ENCODE assay signal across 1 cellular context in the genomic region with DNA sequence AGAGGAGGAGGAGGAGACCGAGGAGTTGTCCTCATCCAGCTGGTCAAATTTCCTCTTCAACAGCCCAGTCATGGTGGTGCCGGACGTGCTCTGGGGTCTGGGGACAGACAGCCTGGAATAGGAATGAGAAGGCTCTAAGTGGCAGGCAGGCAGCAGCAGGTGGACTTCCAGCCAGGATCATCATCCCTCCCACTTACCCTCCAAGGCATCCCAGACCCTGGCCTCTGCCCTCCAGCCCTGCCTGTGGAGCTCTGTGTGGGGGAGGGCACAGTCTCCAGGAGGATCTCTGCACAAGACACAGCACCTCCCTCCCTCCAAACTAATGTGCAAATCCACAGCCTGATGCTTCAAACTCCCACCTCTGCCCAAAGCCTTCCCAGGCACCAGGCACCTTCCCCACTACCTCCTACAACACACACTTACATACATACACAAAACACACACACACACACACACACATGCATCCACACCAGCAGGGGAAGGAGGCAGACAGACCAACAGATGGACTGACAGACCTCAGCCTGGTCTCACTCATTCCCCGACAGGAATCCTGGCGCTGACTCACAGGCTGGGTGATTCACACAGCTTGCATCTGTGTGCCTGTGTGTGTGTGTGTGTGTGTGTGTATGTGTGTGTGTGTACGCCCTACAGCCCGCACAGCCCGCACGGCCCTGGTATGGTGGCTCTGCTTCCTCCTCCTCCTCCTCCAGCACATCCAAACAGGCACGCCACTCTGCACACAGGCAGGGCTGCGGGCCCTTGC.
TF ChIP-seq lines count a peak whose summit lies in the region.

No MANE protein-coding gene starts in this region.

TF ChIP-seq in K562, 482 proteins besides CTCF, POLR2A, EP300 and RAD21 (continued from another document and continues in another):
- TF ChIP-seq KDM4B (IDR thresholded peaks at IDR 0.05; ENCODE audit: borderline replicate concordance in 2 of 2, low read depth in 1 of 2) (0 out of 4 replicates have a peak, but pooled peaks of 1 of the 2 experiments have one; percentile 29), CBFA2T2 (conservative IDR thresholded peaks at IDR 0.05) (peak; percentile 32; the same call in 1 of the 2 replicates), DPF2 (IDR thresholded peaks at IDR 0.05) (peak; percentile 80), ZNF766 (CRISPR knock-in tag; conservative IDR thresholded peaks at IDR 0.05) (peak; percentile 45; the same call in 1 of the 2 replicates), GABPB1 (CRISPR knock-in tag; IDR thresholded peaks at IDR 0.05) (0 out of 2 replicates have a peak, but pooled peaks have one; percentile 42), JUND (IDR thresholded peaks at IDR 0.05; ENCODE audit: borderline replicate concordance, low read depth, low read length) (peak; percentile 95), JUND (tag; IDR thresholded peaks at IDR 0.05; ENCODE audit: borderline replicate concordance, low read depth, low read length) (peak; percentile 92; the same call in 2 of the 3 replicates), NCOR1 (IDR thresholded peaks at IDR 0.05) (peak; percentile 62), KDM1A (IDR thresholded peaks at IDR 0.05) (peak; percentile 16 to 54; a peak in 2 of 4 replicates), ERF (CRISPR knock-in tag; IDR thresholded peaks at IDR 0.05) (0 out of 2 replicates have a peak, but pooled peaks have one; percentile 28), KHSRP (IDR thresholded peaks at IDR 0.05) (no peak), CHD1 (IDR thresholded peaks at IDR 0.05; ENCODE audit: low read length) (no peak), CREM (IDR thresholded peaks at IDR 0.05; ENCODE audit: low read depth) (peak; percentile 76)
- TF ChIP-seq, protein P1, sequence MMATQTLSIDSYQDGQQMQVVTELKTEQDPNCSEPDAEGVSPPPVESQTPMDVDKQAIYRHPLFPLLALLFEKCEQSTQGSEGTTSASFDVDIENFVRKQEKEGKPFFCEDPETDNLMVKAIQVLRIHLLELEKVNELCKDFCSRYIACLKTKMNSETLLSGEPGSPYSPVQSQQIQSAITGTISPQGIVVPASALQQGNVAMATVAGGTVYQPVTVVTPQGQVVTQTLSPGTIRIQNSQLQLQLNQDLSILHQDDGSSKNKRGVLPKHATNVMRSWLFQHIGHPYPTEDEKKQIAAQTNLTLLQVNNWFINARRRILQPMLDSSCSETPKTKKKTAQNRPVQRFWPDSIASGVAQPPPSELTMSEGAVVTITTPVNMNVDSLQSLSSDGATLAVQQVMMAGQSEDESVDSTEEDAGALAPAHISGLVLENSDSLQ (IDR thresholded peaks at IDR 0.05) = peak; percentile 32; the same call in 1 of the 2 replicates
- TF ChIP-seq, protein P2, sequence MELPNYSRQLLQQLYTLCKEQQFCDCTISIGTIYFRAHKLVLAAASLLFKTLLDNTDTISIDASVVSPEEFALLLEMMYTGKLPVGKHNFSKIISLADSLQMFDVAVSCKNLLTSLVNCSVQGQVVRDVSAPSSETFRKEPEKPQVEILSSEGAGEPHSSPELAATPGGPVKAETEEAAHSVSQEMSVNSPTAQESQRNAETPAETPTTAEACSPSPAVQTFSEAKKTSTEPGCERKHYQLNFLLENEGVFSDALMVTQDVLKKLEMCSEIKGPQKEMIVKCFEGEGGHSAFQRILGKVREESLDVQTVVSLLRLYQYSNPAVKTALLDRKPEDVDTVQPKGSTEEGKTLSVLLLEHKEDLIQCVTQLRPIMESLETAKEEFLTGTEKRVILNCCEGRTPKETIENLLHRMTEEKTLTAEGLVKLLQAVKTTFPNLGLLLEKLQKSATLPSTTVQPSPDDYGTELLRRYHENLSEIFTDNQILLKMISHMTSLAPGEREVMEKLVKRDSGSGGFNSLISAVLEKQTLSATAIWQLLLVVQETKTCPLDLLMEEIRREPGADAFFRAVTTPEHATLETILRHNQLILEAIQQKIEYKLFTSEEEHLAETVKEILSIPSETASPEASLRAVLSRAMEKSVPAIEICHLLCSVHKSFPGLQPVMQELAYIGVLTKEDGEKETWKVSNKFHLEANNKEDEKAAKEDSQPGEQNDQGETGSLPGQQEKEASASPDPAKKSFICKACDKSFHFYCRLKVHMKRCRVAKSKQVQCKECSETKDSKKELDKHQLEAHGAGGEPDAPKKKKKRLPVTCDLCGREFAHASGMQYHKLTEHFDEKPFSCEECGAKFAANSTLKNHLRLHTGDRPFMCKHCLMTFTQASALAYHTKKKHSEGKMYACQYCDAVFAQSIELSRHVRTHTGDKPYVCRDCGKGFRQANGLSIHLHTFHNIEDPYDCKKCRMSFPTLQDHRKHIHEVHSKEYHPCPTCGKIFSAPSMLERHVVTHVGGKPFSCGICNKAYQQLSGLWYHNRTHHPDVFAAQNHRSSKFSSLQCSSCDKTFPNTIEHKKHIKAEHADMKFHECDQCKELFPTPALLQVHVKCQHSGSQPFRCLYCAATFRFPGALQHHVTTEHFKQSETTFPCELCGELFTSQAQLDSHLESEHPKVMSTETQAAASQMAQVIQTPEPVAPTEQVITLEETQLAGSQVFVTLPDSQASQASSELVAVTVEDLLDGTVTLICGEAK (IDR thresholded peaks at IDR 0.05) = no peak
- TF ChIP-seq, protein P2 (CRISPR knock-in tag; IDR thresholded peaks at IDR 0.05) = no peak
- TF ChIP-seq, protein P3, sequence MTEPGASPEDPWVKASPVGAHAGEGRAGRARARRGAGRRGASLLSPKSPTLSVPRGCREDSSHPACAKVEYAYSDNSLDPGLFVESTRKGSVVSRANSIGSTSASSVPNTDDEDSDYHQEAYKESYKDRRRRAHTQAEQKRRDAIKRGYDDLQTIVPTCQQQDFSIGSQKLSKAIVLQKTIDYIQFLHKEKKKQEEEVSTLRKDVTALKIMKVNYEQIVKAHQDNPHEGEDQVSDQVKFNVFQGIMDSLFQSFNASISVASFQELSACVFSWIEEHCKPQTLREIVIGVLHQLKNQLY (CRISPR knock-in tag; conservative IDR thresholded peaks at IDR 0.05) = no peak
- TF ChIP-seq, protein P4, sequence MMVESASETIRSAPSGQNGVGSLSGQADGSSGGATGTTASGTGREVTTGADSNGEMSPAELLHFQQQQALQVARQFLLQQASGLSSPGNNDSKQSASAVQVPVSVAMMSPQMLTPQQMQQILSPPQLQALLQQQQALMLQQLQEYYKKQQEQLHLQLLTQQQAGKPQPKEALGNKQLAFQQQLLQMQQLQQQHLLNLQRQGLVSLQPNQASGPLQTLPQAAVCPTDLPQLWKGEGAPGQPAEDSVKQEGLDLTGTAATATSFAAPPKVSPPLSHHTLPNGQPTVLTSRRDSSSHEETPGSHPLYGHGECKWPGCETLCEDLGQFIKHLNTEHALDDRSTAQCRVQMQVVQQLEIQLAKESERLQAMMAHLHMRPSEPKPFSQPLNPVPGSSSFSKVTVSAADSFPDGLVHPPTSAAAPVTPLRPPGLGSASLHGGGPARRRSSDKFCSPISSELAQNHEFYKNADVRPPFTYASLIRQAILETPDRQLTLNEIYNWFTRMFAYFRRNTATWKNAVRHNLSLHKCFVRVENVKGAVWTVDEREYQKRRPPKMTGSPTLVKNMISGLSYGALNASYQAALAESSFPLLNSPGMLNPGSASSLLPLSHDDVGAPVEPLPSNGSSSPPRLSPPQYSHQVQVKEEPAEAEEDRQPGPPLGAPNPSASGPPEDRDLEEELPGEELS (CRISPR knock-in tag; IDR thresholded peaks at IDR 0.05; ENCODE audit: borderline replicate concordance) = peak; percentile 28; the same call in 1 of the 2 replicates
- TF ChIP-seq, protein P5, sequence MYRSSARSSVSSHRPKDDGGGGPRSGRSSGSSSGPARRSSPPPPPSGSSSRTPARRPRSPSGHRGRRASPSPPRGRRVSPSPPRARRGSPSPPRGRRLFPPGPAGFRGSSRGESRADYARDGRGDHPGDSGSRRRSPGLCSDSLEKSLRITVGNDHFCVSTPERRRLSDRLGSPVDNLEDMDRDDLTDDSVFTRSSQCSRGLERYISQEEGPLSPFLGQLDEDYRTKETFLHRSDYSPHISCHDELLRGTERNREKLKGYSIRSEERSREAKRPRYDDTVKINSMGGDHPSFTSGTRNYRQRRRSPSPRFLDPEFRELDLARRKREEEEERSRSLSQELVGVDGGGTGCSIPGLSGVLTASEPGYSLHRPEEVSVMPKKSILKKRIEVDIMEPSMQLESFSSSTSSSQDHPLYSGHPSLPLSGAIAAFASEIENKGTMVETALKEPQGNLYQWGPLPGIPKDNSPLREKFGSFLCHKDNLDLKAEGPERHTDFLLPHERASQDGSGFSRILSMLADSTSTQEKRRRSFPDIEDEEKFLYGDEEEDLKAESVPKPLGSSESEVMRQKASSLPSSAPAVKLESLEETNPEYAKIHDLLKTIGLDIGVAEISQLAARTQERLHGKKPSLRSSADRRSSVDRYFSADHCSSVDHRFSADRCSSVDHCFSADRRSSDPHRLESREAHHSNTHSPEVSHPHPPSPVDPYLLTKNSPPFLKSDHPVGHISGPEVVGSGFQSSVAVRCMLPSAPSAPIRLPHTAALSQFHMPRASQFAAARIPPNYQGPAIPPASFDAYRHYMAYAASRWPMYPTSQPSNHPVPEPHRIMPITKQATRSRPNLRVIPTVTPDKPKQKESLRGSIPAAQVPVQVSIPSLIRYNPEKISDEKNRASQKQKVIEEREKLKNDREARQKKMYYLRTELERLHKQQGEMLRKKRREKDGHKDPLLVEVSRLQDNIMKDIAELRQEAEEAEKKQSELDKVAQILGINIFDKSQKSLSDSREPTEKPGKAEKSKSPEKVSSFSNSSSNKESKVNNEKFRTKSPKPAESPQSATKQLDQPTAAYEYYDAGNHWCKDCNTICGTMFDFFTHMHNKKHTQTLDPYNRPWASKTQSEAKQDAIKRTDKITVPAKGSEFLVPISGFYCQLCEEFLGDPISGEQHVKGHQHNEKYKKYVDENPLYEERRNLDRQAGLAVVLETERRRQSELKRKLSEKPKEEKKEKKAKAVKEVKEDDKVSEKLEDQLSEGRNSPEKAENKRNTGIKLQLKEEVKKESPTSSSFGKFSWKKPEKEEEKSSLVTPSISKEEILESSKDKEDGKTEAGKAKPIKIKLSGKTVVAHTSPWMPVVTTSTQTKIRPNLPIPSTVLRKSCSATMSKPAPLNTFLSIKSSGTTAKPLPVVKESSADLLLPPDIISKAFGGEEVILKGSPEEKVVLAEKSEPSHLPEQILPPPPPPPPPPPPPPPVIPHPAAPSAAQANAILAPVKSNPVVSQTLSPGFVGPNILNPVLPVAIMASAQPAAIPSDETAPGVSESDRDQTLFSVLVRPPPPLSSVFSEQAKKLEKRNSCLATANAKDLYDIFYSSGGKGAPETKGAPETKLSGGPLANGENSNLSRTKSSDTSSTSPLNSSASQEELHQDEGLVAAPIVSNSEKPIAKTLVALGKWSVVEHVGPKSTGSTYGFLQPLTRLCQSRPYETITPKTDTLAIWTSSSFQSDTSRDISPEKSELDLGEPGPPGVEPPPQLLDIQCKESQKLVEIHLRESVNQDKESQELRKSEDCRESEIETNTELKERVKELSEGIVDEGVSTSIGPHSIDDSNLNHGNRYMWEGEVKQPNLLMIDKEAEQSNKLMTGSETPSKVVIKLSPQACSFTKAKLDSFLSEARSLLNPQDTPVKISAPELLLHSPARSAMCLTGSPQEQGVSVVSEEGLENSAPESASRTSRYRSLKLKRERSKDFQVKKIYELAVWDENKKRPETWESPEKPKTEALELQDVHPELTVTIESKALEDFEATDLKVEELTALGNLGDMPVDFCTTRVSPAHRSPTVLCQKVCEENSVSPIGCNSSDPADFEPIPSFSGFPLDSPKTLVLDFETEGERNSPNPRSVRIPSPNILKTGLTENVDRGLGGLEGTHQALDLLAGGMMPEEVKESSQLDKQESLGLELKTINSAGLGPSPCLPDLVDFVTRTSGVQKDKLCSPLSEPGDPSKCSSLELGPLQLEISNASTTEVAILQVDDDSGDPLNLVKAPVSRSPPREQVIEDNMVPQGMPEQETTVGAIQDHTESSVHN (IDR thresholded peaks at IDR 0.05; ENCODE audit: borderline replicate concordance in 1 of 2, low read depth in 1 of 2) = 0 out of 4 replicates have a peak, but pooled peaks of 1 of the 2 experiments have one; percentile 16
- TF ChIP-seq, protein P6, sequence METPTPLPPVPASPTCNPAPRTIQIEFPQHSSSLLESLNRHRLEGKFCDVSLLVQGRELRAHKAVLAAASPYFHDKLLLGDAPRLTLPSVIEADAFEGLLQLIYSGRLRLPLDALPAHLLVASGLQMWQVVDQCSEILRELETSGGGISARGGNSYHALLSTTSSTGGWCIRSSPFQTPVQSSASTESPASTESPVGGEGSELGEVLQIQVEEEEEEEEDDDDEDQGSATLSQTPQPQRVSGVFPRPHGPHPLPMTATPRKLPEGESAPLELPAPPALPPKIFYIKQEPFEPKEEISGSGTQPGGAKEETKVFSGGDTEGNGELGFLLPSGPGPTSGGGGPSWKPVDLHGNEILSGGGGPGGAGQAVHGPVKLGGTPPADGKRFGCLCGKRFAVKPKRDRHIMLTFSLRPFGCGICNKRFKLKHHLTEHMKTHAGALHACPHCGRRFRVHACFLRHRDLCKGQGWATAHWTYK (CRISPR knock-in tag; IDR thresholded peaks at IDR 0.05) = peak; percentile 29; the same call in 1 of the 2 replicates
- TF ChIP-seq, protein P7, sequence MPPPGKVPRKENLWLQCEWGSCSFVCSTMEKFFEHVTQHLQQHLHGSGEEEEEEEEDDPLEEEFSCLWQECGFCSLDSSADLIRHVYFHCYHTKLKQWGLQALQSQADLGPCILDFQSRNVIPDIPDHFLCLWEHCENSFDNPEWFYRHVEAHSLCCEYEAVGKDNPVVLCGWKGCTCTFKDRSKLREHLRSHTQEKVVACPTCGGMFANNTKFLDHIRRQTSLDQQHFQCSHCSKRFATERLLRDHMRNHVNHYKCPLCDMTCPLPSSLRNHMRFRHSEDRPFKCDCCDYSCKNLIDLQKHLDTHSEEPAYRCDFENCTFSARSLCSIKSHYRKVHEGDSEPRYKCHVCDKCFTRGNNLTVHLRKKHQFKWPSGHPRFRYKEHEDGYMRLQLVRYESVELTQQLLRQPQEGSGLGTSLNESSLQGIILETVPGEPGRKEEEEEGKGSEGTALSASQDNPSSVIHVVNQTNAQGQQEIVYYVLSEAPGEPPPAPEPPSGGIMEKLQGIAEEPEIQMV (tag; conservative IDR thresholded peaks at IDR 0.05; ENCODE audit: low read depth) = no peak
